1 cellular context compared by ENCODE assay signal in genomic region chr5:173323121-173323798, GRCh38.
TF ChIP-seq lines count a peak whose summit lies in the region.

No MANE protein-coding gene starts in this region.

TF ChIP-seq in H1, 55 proteins besides CTCF, POLR2A, EP300 and RAD21:
- TF ChIP-seq MAFK (IDR thresholded peaks at IDR 0.05; ENCODE audit: low read depth, low read length) (no peak), BCL11A (IDR thresholded peaks at IDR 0.05; ENCODE audit: low read depth in 2 of 2, low read length in 2 of 2) (no peak), ASH2L (IDR thresholded peaks at IDR 0.05; ENCODE audit: low read length) (no peak), TBP (IDR thresholded peaks at IDR 0.05; ENCODE audit: low read depth, low read length) (no peak), POLR2AphosphoS5 (IDR thresholded peaks at IDR 0.05; ENCODE audit: low read depth, low read length) (no peak; the same call in 1 of the 2 replicates), TAF7 (optimal IDR thresholded peaks at IDR 0.05; ENCODE audit: borderline replicate concordance, low read depth, low read length) (no peak), JUN (IDR thresholded peaks at IDR 0.05; ENCODE audit: low read depth, low read length) (no peak), KDM1A (IDR thresholded peaks at IDR 0.05; ENCODE audit: borderline replicate concordance, low read length) (no peak), CHD2 (IDR thresholded peaks at IDR 0.05; ENCODE audit: low read length) (no peak), GTF2F1 (IDR thresholded peaks at IDR 0.05; ENCODE audit: borderline replicate concordance, low read depth, low read length) (no peak), CBX8 (IDR thresholded peaks at IDR 0.05; ENCODE audit: borderline replicate concordance, low read depth, low read length) (no peak), YY1 (IDR thresholded peaks at IDR 0.05; ENCODE audit: low read depth, low read length) (no peak), RBBP5 (IDR thresholded peaks at IDR 0.05; ENCODE audit: borderline replicate concordance, low read depth, low read length) (no peak), EGR1 (IDR thresholded peaks at IDR 0.05; ENCODE audit: borderline replicate concordance, low read depth, low read length) (no peak), NANOG (IDR thresholded peaks at IDR 0.05; ENCODE audit: insufficient read depth, low read depth, low read length, poor library complexity, severe bottlenecking) (no peak), SIX5 (IDR thresholded peaks at IDR 0.05; ENCODE audit: low read depth, low read length) (no peak), ATF3 (IDR thresholded peaks at IDR 0.05; ENCODE audit: insufficient read depth, low read depth, low read length) (no peak)
- TF ChIP-seq, protein P1, sequence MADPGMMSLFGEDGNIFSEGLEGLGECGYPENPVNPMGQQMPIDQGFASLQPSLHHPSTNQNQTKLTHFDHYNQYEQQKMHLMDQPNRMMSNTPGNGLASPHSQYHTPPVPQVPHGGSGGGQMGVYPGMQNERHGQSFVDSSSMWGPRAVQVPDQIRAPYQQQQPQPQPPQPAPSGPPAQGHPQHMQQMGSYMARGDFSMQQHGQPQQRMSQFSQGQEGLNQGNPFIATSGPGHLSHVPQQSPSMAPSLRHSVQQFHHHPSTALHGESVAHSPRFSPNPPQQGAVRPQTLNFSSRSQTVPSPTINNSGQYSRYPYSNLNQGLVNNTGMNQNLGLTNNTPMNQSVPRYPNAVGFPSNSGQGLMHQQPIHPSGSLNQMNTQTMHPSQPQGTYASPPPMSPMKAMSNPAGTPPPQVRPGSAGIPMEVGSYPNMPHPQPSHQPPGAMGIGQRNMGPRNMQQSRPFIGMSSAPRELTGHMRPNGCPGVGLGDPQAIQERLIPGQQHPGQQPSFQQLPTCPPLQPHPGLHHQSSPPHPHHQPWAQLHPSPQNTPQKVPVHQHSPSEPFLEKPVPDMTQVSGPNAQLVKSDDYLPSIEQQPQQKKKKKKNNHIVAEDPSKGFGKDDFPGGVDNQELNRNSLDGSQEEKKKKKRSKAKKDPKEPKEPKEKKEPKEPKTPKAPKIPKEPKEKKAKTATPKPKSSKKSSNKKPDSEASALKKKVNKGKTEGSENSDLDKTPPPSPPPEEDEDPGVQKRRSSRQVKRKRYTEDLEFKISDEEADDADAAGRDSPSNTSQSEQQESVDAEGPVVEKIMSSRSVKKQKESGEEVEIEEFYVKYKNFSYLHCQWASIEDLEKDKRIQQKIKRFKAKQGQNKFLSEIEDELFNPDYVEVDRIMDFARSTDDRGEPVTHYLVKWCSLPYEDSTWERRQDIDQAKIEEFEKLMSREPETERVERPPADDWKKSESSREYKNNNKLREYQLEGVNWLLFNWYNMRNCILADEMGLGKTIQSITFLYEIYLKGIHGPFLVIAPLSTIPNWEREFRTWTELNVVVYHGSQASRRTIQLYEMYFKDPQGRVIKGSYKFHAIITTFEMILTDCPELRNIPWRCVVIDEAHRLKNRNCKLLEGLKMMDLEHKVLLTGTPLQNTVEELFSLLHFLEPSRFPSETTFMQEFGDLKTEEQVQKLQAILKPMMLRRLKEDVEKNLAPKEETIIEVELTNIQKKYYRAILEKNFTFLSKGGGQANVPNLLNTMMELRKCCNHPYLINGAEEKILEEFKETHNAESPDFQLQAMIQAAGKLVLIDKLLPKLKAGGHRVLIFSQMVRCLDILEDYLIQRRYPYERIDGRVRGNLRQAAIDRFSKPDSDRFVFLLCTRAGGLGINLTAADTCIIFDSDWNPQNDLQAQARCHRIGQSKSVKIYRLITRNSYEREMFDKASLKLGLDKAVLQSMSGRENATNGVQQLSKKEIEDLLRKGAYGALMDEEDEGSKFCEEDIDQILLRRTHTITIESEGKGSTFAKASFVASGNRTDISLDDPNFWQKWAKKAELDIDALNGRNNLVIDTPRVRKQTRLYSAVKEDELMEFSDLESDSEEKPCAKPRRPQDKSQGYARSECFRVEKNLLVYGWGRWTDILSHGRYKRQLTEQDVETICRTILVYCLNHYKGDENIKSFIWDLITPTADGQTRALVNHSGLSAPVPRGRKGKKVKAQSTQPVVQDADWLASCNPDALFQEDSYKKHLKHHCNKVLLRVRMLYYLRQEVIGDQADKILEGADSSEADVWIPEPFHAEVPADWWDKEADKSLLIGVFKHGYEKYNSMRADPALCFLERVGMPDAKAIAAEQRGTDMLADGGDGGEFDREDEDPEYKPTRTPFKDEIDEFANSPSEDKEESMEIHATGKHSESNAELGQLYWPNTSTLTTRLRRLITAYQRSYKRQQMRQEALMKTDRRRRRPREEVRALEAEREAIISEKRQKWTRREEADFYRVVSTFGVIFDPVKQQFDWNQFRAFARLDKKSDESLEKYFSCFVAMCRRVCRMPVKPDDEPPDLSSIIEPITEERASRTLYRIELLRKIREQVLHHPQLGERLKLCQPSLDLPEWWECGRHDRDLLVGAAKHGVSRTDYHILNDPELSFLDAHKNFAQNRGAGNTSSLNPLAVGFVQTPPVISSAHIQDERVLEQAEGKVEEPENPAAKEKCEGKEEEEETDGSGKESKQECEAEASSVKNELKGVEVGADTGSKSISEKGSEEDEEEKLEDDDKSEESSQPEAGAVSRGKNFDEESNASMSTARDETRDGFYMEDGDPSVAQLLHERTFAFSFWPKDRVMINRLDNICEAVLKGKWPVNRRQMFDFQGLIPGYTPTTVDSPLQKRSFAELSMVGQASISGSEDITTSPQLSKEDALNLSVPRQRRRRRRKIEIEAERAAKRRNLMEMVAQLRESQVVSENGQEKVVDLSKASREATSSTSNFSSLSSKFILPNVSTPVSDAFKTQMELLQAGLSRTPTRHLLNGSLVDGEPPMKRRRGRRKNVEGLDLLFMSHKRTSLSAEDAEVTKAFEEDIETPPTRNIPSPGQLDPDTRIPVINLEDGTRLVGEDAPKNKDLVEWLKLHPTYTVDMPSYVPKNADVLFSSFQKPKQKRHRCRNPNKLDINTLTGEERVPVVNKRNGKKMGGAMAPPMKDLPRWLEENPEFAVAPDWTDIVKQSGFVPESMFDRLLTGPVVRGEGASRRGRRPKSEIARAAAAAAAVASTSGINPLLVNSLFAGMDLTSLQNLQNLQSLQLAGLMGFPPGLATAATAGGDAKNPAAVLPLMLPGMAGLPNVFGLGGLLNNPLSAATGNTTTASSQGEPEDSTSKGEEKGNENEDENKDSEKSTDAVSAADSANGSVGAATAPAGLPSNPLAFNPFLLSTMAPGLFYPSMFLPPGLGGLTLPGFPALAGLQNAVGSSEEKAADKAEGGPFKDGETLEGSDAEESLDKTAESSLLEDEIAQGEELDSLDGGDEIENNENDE (IDR thresholded peaks at IDR 0.05; ENCODE audit: insufficient replicate concordance, low read length), result no peak
- TF ChIP-seq, protein P2, sequence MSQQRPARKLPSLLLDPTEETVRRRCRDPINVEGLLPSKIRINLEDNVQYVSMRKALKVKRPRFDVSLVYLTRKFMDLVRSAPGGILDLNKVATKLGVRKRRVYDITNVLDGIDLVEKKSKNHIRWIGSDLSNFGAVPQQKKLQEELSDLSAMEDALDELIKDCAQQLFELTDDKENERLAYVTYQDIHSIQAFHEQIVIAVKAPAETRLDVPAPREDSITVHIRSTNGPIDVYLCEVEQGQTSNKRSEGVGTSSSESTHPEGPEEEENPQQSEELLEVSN (IDR thresholded peaks at IDR 0.05), result no peak
